In the genomic region with DNA sequence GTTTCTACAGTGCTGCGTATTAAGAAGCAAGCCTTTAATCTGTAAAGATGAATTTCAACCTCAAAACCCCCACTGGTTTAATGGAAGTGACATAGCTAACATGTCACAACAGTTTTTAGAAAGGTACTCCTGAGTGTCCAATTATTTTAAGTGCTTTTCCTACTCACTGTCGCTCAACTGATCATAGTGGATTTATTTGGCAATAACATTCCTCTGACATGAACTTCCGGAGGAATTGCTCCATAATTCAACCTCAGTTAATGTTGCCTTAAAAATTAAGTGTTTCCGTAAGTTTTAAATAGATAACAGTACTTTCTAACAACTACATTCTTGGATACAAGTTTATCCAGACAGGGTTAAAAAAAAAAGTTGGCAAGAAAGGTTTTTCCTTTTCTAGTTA, we compare ENCODE assay signal across 18 cellular contexts. TPM values are rescaled to one million over a fixed set of nuclear protein-coding genes. Genes with fewer than 3 reads are reported as not detected.
DNase-seq lines count a peak whose midpoint lies in the region; ATAC-seq, FAIRE-seq and TF ChIP-seq lines count a peak whose summit lies in the region.
"Had no signal": no experiment of that assay in that cellular context is flagged by ENCODE, and none has a peak within 500 bp of the region (broad histone marks: within the 10 kb centered on the region; RNA-seq: fewer than 3 reads in every experiment).

No MANE protein-coding gene starts in this region.

- no peaks in the 10 kb centered on the region for H3K36me3 ChIP-seq in endothelial cell of umbilical vein (ENCODE audit: control insufficient read depth in 2 of 2, extremely low read depth in 1 of 2, insufficient read depth in 2 of 2, low read length in 2 of 2)
- no peaks in the 10 kb centered on the region for H3K36me3 ChIP-seq in osteoblast (ENCODE audit: insufficient read depth, low read length)

- H3K79me2 ChIP-seq in endothelial cell of umbilical vein (ENCODE audit: control insufficient read depth, insufficient read depth, low read length) (no peaks in the 10 kb centered on the region), osteoblast (ENCODE audit: insufficient read depth, low read length) (no peaks in the 10 kb centered on the region)

- H3K9me3 ChIP-seq in endothelial cell of umbilical vein (replicated peaks; ENCODE audit: control insufficient read depth, insufficient read depth, low read length), result no peaks in the 10 kb centered on the region
- no peaks in the 10 kb centered on the region for H3K9me3 ChIP-seq in osteoblast (ENCODE audit: low read depth, low read length)
- H3K9me3 ChIP-seq: A549 had no signal

- no peaks in the 10 kb centered on the region for H4K20me1 ChIP-seq in endothelial cell of umbilical vein (replicated peaks; ENCODE audit: control insufficient read depth, extremely low read depth, insufficient read depth, low read length)
- H4K20me1 ChIP-seq in osteoblast (ENCODE audit: insufficient read depth, low read length), result no peaks in the 10 kb centered on the region

- H3K9me1 ChIP-seq in endothelial cell of umbilical vein (replicated peaks; ENCODE audit: control insufficient read depth, extremely low read depth, insufficient read depth, low read length), result no peaks in the 10 kb centered on the region

- CTCF ChIA-PET in endothelial cell of umbilical vein (lab: Charles Lee), result interaction anchor here (0.6 to 1.4 kb wide), 2 partner anchors 182 to 216 kb away, joined by 3 to 5 read pairs; a partner anchor contains a TSS

- dilution Hi-C loops in endothelial cell of umbilical vein (cut with MboI; ENCODE audit: extremely low pct_ligation_motif_present, low sequenced_read_pairs), result no loop called here

- H3K27ac ChIP-seq in endothelial cell of umbilical vein (ENCODE audit: insufficient read depth, low read depth, low read length) (peak overlapping the region; percentile 71), osteoblast (ENCODE audit: low read depth, low read length) (peak overlapping the region; percentile 35)
- H3K27ac ChIP-seq: A549 had no signal

- no peak overlapping the region for H3K4me3 ChIP-seq in endothelial cell of umbilical vein (replicated peaks in 1 of 3; ENCODE audit: insufficient read depth in 1 of 3, low read depth in 1 of 3, low read length in 3 of 3)
- no peak overlapping the region for H3K4me3 ChIP-seq in osteoblast (ENCODE audit: insufficient read depth, low read length)
- H3K4me3 ChIP-seq: A549 had no signal

- FAIRE-seq in H54 (lab: Jason Lieb, UNC) (peak; percentile 67), endothelial cell of umbilical vein (lab: Jason Lieb, UNC) (peak; percentile 59)
- FAIRE-seq: A549 had no signal

- H3K4me2 ChIP-seq in endothelial cell of umbilical vein (ENCODE audit: insufficient read depth, low read length) (peak overlapping the region; percentile 87), osteoblast (ENCODE audit: insufficient read depth, low read length) (no peak overlapping the region)
- H3K4me2 ChIP-seq: A549 had no signal

- H3K4me1 ChIP-seq in endothelial cell of umbilical vein (ENCODE audit: control insufficient read depth, extremely low read depth, insufficient read depth, low read length) (peaks cover 60% of the 10 kb centered on the region), osteoblast (ENCODE audit: insufficient read depth, low read length) (peaks cover 32% of the 10 kb centered on the region)

- DNase-seq in H54 (ENCODE audit: insufficient read length, low spot score) (no peak), endothelial cell of umbilical vein (ENCODE audit: low read depth, low spot score) (peak; percentile 93), osteoblast (ENCODE audit: insufficient read length, low spot score, missing footprints) (no peak), NCI-H526 treated with DMSO at 0.1 percent for 48 hours (lab: John Stamatoyannopoulos, UW) (no peak), AG08396 (ENCODE audit: low spot score) (no peak)
- DNase-seq: C1 segment of cervical spinal cord, DMS79 treated with DMSO at 0.1 percent for 48 hours, H9, NCI-H1105, NCI-H2081, NCI-H774, SIG-M5 had no signal

- intact Hi-C loops in endothelial cell of umbilical vein (cut with micrococcal nuclease), result loop anchor here (1.0 to 10.0 kb wide), 11 partner anchors 51 to 567 kb away; no protein-coding TSS in a partner anchor

- POLR2A ChIA-PET in endothelial cell of umbilical vein (lab: Charles Lee), result no interaction called here

- BruUV-seq in endothelial cell of umbilical vein (replicated peaks; lab: Mats Ljungman, UMichigan), result no TSS peak

- TF ChIP-seq CTCF in endothelial cell of umbilical vein (IDR thresholded peaks at IDR 0.05; ENCODE audit: extremely low read depth in 1 of 2, insufficient read depth in 1 of 2, low read depth in 1 of 2, low read length in 2 of 2) (no peak), osteoblast (IDR thresholded peaks at IDR 0.05; ENCODE audit: extremely low read depth, low read depth, low read length) (no peak)

- peak; percentile 31; the same call in 2 of the 3 replicates for ATAC-seq in SK-N-SH treated with all-trans-retinoic acid at 6 μM for 48 hours
- ATAC-seq in HG03135 (IDR thresholded peaks at IDR 0.05; ENCODE audit: unreplicated experiment), result no peak
- no peak for ATAC-seq in GM21381 (IDR thresholded peaks at IDR 0.05; ENCODE audit: unreplicated experiment)
- ATAC-seq: A549 had no signal

- peak overlapping the region; percentile 60 for H3K9ac ChIP-seq in endothelial cell of umbilical vein (replicated peaks; ENCODE audit: extremely low read depth, insufficient read depth, low read length)

- no peaks in the 10 kb centered on the region for H3K27me3 ChIP-seq in endothelial cell of umbilical vein (ENCODE audit: control insufficient read depth in 2 of 2, insufficient read depth in 2 of 2, low read length in 2 of 2)
- no peaks in the 10 kb centered on the region for H3K27me3 ChIP-seq in osteoblast (ENCODE audit: insufficient read depth, low read length)

- H2AFZ ChIP-seq in endothelial cell of umbilical vein (ENCODE audit: low read depth, low read length), result peak overlapping the region; percentile 27
- H2AFZ ChIP-seq in osteoblast (ENCODE audit: low read length), result no peak overlapping the region

- TF ChIP-seq POLR2A in H54 (IDR thresholded peaks at IDR 0.05; ENCODE audit: low read depth, low read length), result no peak
- TF ChIP-seq POLR2A in endothelial cell of umbilical vein (IDR thresholded peaks at IDR 0.05; ENCODE audit: low read depth, low read length), result peak; percentile 64

TF ChIP-seq in SK-N-SH treated with all-trans-retinoic acid at 6 μM for 48 hours, 23 proteins besides CTCF, POLR2A, EP300 and RAD21 (continues in another document):
- TF ChIP-seq TCF4 (CRISPR knock-in tag; IDR thresholded peaks at IDR 0.05; ENCODE audit: borderline replicate concordance), result no peak

TF ChIP-seq in endothelial cell of umbilical vein, 7 proteins besides CTCF, POLR2A, EP300 and RAD21:
- peak; percentile 56 for TF ChIP-seq GATA2 (IDR thresholded peaks at IDR 0.05; ENCODE audit: insufficient read depth, insufficient read length, low read depth, low read length)
- TF ChIP-seq JUN (IDR thresholded peaks at IDR 0.05; ENCODE audit: borderline replicate concordance, insufficient read depth, insufficient read length, low read depth), result peak; percentile 53
- TF ChIP-seq, protein P1, sequence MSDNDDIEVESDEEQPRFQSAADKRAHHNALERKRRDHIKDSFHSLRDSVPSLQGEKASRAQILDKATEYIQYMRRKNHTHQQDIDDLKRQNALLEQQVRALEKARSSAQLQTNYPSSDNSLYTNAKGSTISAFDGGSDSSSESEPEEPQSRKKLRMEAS (IDR thresholded peaks at IDR 0.05; ENCODE audit: insufficient read depth, insufficient read length), result no peak
- TF ChIP-seq MYC (IDR thresholded peaks at IDR 0.05; ENCODE audit: low read depth, low read length), result no peak
- TF ChIP-seq EZH2 (IDR thresholded peaks at IDR 0.05; ENCODE audit: borderline replicate concordance, low read depth, low read length, severe bottlenecking), result no peak
- TF ChIP-seq POLR2AphosphoS5 (IDR thresholded peaks at IDR 0.05; ENCODE audit: insufficient read depth, low read depth, low read length), result peak; percentile 45
- TF ChIP-seq FOS (IDR thresholded peaks at IDR 0.05; ENCODE audit: borderline replicate concordance, insufficient read depth, low read length), result peak; percentile 22

RNA-seq across cellular contexts. Expression of a gene that starts 57.4 kb away (rescaled TPM):
- total RNA-seq in endothelial cell of umbilical vein, result 0.40 and 1.2 TPM in 2 replicates
- polyA plus RNA-seq in endothelial cell of umbilical vein, result 0.14 and 0.23 TPM in 2 replicates
- polyA plus RNA-seq in endothelial cell of umbilical vein (2011; cell fraction: cytosol; rRNA removed), result 0.14 and 0.17 TPM in 2 replicates
- polyA plus RNA-seq in endothelial cell of umbilical vein (2011; cell fraction: nucleus; rRNA removed), result 0.24 and 0.35 TPM in 2 replicates
- polyA plus RNA-seq in endothelial cell of umbilical vein (2012), result 1.8 and 2.8 TPM in 2 replicates
- polyA minus RNA-seq in endothelial cell of umbilical vein, result 0.62 and 0.85 TPM in 2 replicates
- polyA minus RNA-seq in endothelial cell of umbilical vein (2011; cell fraction: cytosol; rRNA and poly(A)+ RNA removed), result not detected
- 1.9 and 4.1 TPM in 2 replicates for polyA minus RNA-seq in endothelial cell of umbilical vein (2011; cell fraction: nucleus; rRNA and poly(A)+ RNA removed)
- under 0.01 and 1.2 TPM in 2 replicates for total RNA-seq in osteoblast
- total RNA-seq: LHCN-M2, OCI-LY7 had no signal
